In genomic region chr6:37819177-37819801, GRCh38 we compare ENCODE assay signal across 1 cellular context.
TF ChIP-seq lines count a peak whose summit lies in the region.

A gene with protein sequence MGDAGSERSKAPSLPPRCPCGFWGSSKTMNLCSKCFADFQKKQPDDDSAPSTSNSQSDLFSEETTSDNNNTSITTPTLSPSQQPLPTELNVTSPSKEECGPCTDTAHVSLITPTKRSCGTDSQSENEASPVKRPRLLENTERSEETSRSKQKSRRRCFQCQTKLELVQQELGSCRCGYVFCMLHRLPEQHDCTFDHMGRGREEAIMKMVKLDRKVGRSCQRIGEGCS (plus strand): TSS chr6:37819727. CDS start chr6:37819946, 219 bp downstream.

TF ChIP-seq in HEK293, 187 proteins besides CTCF, POLR2A, EP300 and RAD21 (continued from another document):
- TF ChIP-seq ZNF398 (tag by site-specific recombination; IDR thresholded peaks at IDR 0.05) (peak; percentile 79), KLF9 (tag by site-specific recombination; IDR thresholded peaks at IDR 0.05; ENCODE audit: low read depth) (peak; percentile 98), ZNF394 (tag by site-specific recombination; IDR thresholded peaks at IDR 0.05; ENCODE audit: borderline replicate concordance) (peak; percentile 53; the same call in 1 of the 2 replicates), KLF10 (tag by site-specific recombination; IDR thresholded peaks at IDR 0.05) (peak; percentile 89), ZNF341 (tag by site-specific recombination; IDR thresholded peaks at IDR 0.05; ENCODE audit: low read depth) (peak; percentile 98), BCL11B (tag by site-specific recombination; IDR thresholded peaks at IDR 0.05; ENCODE audit: low read depth) (peak; percentile 98), ZNF155 (tag by site-specific recombination; IDR thresholded peaks at IDR 0.05) (no peak), ZNF571 (tag by site-specific recombination; IDR thresholded peaks at IDR 0.05) (no peak), ZNF600 (tag by site-specific recombination; IDR thresholded peaks at IDR 0.05) (peak; percentile 94), OVOL3 (tag by site-specific recombination; IDR thresholded peaks at IDR 0.05) (no peak), ZNF610 (tag by site-specific recombination; IDR thresholded peaks at IDR 0.05; ENCODE audit: borderline replicate concordance) (peak; percentile 85; the same call in 1 of the 2 replicates), ZNF629 (tag by site-specific recombination; IDR thresholded peaks at IDR 0.05) (peak; percentile 85), ZNF558 (tag by site-specific recombination; IDR thresholded peaks at IDR 0.05) (no peak), ZNF23 (tag by site-specific recombination; IDR thresholded peaks at IDR 0.05; ENCODE audit: borderline replicate concordance) (no peak), YY1 (tag by site-specific recombination; IDR thresholded peaks at IDR 0.05) (peak; percentile 95), ZNF416 (tag by site-specific recombination; IDR thresholded peaks at IDR 0.05) (no peak), ZNF837 (tag by site-specific recombination; IDR thresholded peaks at IDR 0.05) (no peak), ZFP37 (tag by site-specific recombination; IDR thresholded peaks at IDR 0.05) (peak; percentile 28; the same call in 1 of the 2 replicates), ZNF121 (tag by site-specific recombination; IDR thresholded peaks at IDR 0.05) (no peak), RBAK (tag by site-specific recombination; IDR thresholded peaks at IDR 0.05) (no peak), EGR2 (tag by site-specific recombination; IDR thresholded peaks at IDR 0.05; ENCODE audit: low read depth) (peak; percentile 84), MYNN (tag by site-specific recombination; IDR thresholded peaks at IDR 0.05; ENCODE audit: borderline replicate concordance) (peak; percentile 27; the same call in 1 of the 2 replicates), ZXDB (tag by site-specific recombination; IDR thresholded peaks at IDR 0.05) (peak; percentile 94), ZSCAN30 (tag by site-specific recombination; IDR thresholded peaks at IDR 0.05) (peak; percentile 60; the same call in 1 of the 2 replicates)
- TF ChIP-seq, protein P1, sequence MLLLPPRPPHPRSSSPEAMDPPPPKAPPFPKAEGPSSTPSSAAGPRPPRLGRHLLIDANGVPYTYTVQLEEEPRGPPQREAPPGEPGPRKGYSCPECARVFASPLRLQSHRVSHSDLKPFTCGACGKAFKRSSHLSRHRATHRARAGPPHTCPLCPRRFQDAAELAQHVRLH (tag by site-specific recombination; IDR thresholded peaks at IDR 0.05): peak; percentile 10; the same call in 1 of the 2 replicates
